1 cellular context compared by ENCODE assay signal in genomic region chr3:139299261-139300132, GRCh38.
TF ChIP-seq lines count a peak whose summit lies in the region.

No MANE protein-coding gene starts in this region.

TF ChIP-seq in K562, 482 proteins besides CTCF, POLR2A, EP300 and RAD21 (continued from another document):
- TF ChIP-seq ZBTB40 (IDR thresholded peaks at IDR 0.05) (peak; percentile 43; the same call in 1 of the 2 replicates), ZBTB40 (CRISPR knock-in tag; IDR thresholded peaks at IDR 0.05) (no peak), TAL1 (IDR thresholded peaks at IDR 0.05) (peak; percentile 97), TBP (optimal IDR thresholded peaks at IDR 0.05; ENCODE audit: low read depth, low read length) (peak; percentile 46), ATF3 (IDR thresholded peaks at IDR 0.05) (peak; percentile 99), ATF3 (CRISPR knock-in tag; conservative IDR thresholded peaks at IDR 0.05) (peak; percentile 98), CREM (IDR thresholded peaks at IDR 0.05; ENCODE audit: low read depth) (peak; percentile 66), TFAP4 (CRISPR knock-in tag; IDR thresholded peaks at IDR 0.05; ENCODE audit: borderline replicate concordance) (peak; percentile 93), KLF6 (CRISPR knock-in tag; IDR thresholded peaks at IDR 0.05; ENCODE audit: borderline replicate concordance) (no peak), CBX5 (IDR thresholded peaks at IDR 0.05; ENCODE audit: borderline replicate concordance, low read depth) (0 out of 2 replicates have a peak, but pooled peaks have one; percentile 6), MEF2D (tag; conservative IDR thresholded peaks at IDR 0.05; ENCODE audit: low read depth) (peak; percentile 69; the same call in 1 of the 2 replicates), ZBTB2 (IDR thresholded peaks at IDR 0.05) (peak; percentile 91), PML (IDR thresholded peaks at IDR 0.05; ENCODE audit: low read length) (peak; percentile 97), MNT (conservative IDR thresholded peaks at IDR 0.05) (peak in 1 of 2 experiments; percentile 64; a peak in 2 of 4 replicates), OTX1 (CRISPR knock-in tag; IDR thresholded peaks at IDR 0.05) (no peak)
